ENCODE assay signal across 20 cellular contexts in the genomic region with DNA sequence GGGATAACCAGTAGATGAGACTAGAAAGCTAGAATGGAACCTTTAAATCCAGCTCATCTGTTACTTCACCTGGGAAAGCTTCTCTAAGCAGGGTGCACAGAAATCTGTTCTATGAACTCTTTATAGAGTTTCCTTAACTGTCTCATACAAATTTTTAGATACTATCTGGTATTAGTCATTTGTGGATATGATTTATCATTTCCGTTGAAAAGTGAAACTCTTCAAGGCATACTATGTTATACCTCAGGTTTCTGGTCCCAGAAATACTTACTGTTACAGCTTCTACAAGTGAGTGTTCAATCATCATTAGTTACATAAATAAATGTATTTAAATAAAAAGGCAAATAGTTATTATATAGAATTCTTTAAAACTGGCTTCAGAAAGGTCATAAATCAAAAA.
DNase-seq lines count a peak whose midpoint lies in the region; ATAC-seq and TF ChIP-seq lines count a peak whose summit lies in the region.
"Had no signal": no experiment of that assay in that cellular context is flagged by ENCODE, and none has a peak within 500 bp of the region (broad histone marks: within the 10 kb centered on the region; RNA-seq: fewer than 3 reads in every experiment).

No MANE protein-coding gene starts in this region.

- H3K27ac ChIP-seq in RWPE1, result no peak overlapping the region
- no peak overlapping the region for H3K27ac ChIP-seq in A673 (ENCODE audit: low read depth, low read length, poor library complexity, severe bottlenecking)
- H3K27ac ChIP-seq: colonic mucosa, HL-60 had no signal

- H3K9me3 ChIP-seq in A673 (ENCODE audit: low read depth, low read length, poor library complexity, severe bottlenecking), result no peaks in the 10 kb centered on the region
- H3K9me3 ChIP-seq: colonic mucosa had no signal

- TF ChIP-seq CTCF in RWPE1 (conservative IDR thresholded peaks at IDR 0.05; ENCODE audit: low read depth) (no peak), A673 (conservative IDR thresholded peaks at IDR 0.05; ENCODE audit: low read depth, low read length) (no peak)

- H3K27me3 ChIP-seq in A673 (replicated peaks; ENCODE audit: insufficient read depth, low read depth, low read length, poor library complexity), result no peaks in the 10 kb centered on the region
- H3K27me3 ChIP-seq: colonic mucosa had no signal

- POLR2A ChIA-PET in RWPE1 (lab: Yijun Ruan, JAX; ENCODE audit: low non-redundant PET) (no interaction called here), A673 (lab: Charles Lee; ENCODE audit: low non-redundant PET) (no interaction called here)

- no peaks in the 10 kb centered on the region for H3K36me3 ChIP-seq in A673 (ENCODE audit: insufficient read depth, low read length, poor library complexity, severe bottlenecking)
- H3K36me3 ChIP-seq: colonic mucosa had no signal

- BruUV-seq in A673 (replicated peaks; lab: Mats Ljungman, UMichigan), result no TSS peak

- peak; percentile 92 for ATAC-seq in GM18867 (IDR thresholded peaks at IDR 0.05; ENCODE audit: unreplicated experiment)
- peak; percentile 53 for ATAC-seq in HG02981 (IDR thresholded peaks at IDR 0.05; ENCODE audit: unreplicated experiment)
- no peak for ATAC-seq in HG03097 (IDR thresholded peaks at IDR 0.05; ENCODE audit: low FRiP score, unreplicated experiment)

- intact Hi-C loops in A673 (cut with micrococcal nuclease; ENCODE audit: unreplicated experiment), result no loop called here

- CTCF ChIA-PET in RWPE1 (lab: Yijun Ruan, JAX), result no interaction called here
- CTCF ChIA-PET in A673 (lab: Charles Lee), result no interaction called here

- H3K4me3 ChIP-seq in A673 (ENCODE audit: low read depth, low read length, poor library complexity, severe bottlenecking), result no peak overlapping the region
- H3K4me3 ChIP-seq: colonic mucosa had no signal

- H3K4me1 ChIP-seq in A673 (ENCODE audit: insufficient read depth, low read length, poor library complexity, severe bottlenecking), result no peaks in the 10 kb centered on the region
- H3K4me1 ChIP-seq: colonic mucosa had no signal

- DNase-seq in A172 (ENCODE audit: low spot score) (peak; percentile 16), RWPE1 (ENCODE audit: low spot score) (peak; percentile 42), A673 (ENCODE audit: low spot score) (no peak), midbrain (lab: John Stamatoyannopoulos, UW) (no peak), iPS-NIHi11 (ENCODE audit: low spot score) (no peak)
- DNase-seq: activated CD4-positive, alpha-beta T cell treated with anti-CD3 and anti-CD28 coated beads, Interleukin-2, amount 50 U/mL, for 4 hours; activated effector memory CD4-positive, alpha-beta T cell treated with Interleukin-2 at 50 U/mL for 16 hours; aorta; colonic mucosa; GDM1; GOT3; head of caudate nucleus; Kasumi-1; NCI-H146; NCI-H446 treated with DMSO at 0.1 percent for 48 hours; stimulated activated CD4-positive, alpha-beta T cell treated with anti-CD3 and anti-CD28 coated beads, Interleukin-15, amount 100 ng/mL, for 24 hours had no signal

Comparison
In these comparisons a context has a peak if more than half of its experiments do, and no peak if none do; other contexts are left out.
1. DNase-seq: peak in A172 (single experiment) and RWPE1 (single experiment); none in A673 (single experiment), midbrain (single experiment) and iPS-NIHi11 (single experiment).